Comparison of ENCODE assay signal across 23 cellular contexts in genomic region chr10:121237718-121238117, GRCh38.
A peak's percentile ranks its signal among the peaks of the same experiment; 100 is the strongest.
DNase-seq lines count a peak whose midpoint lies in the region; ATAC-seq and TF ChIP-seq lines count a peak whose summit lies in the region.
"Had no signal": no experiment of that assay in that cellular context is flagged by ENCODE, and none has a peak within 500 bp of the region (broad histone marks: within the 10 kb centered on the region; RNA-seq: fewer than 3 reads in every experiment).

No MANE protein-coding gene starts in this region.

- POLR2A ChIA-PET in Panc1 (lab: Charles Lee) = no interaction called here

- H3K9me2 ChIP-seq in GM23338 (ENCODE audit: insufficient read depth) = 0 out of 2 replicates have a peak, but pooled peaks cover 9% of the 10 kb centered on the region

- no peaks in the 10 kb centered on the region for H4K20me1 ChIP-seq in GM23338 (replicated peaks; ENCODE audit: insufficient read depth)

- peaks cover 16% of the 10 kb centered on the region; the same call in 2 of the 3 replicates for H3K36me3 Mint-ChIP-seq in GM23338 (ENCODE audit: low read depth)

- in situ Hi-C loops in Panc1 (cut with HindIII; ENCODE audit: low pct_unique_long_range_greater_than_20kb, low sequenced_read_pairs) = no loop called here

- no peaks in the 10 kb centered on the region for H3K4me1 Mint-ChIP-seq in GM23338
- H3K4me1 Mint-ChIP-seq: naive thymus-derived CD4-positive, alpha-beta T cell had no signal

- intact Hi-C loops in Panc1 (cut with micrococcal nuclease; ENCODE audit: unreplicated experiment) = no loop called here
- intact Hi-C loops in mucosa of descending colon (cut with DNase I, micrococcal nuclease) = no loop called here
- intact Hi-C loops in left colon (cut with DNase I, micrococcal nuclease) = no loop called here

- H3K27me3 ChIP-seq in GM23338 (ENCODE audit: insufficient read depth) (no peaks in the 10 kb centered on the region), Panc1 (ENCODE audit: control insufficient read depth, insufficient read depth, low read length) (no peaks in the 10 kb centered on the region)
- H3K27me3 ChIP-seq: brain microvascular endothelial cell, stomach had no signal

- peak; percentile 27 for DNase-seq in GM23338 (ENCODE audit: low spot score)
- no peak for DNase-seq in Panc1 (ENCODE audit: low read depth, low spot score)
- DNase-seq in iPS-NIHi7 (ENCODE audit: extremely low spot score) = peak; percentile 26
- no peak for DNase-seq in mucosa of descending colon
- no peak for DNase-seq in NCI-H2029 (lab: John Stamatoyannopoulos, UW)
- no peak for DNase-seq in left colon
- DNase-seq: activated CD8-positive, alpha-beta T cell treated with anti-CD3 and anti-CD28 coated beads for 36 hours; brain microvascular endothelial cell; C1 segment of cervical spinal cord; effector memory CD4-positive, alpha-beta T cell; HFFc6; kidney glomerular epithelial cell; naive thymus-derived CD4-positive, alpha-beta T cell; NCI-H1105 treated with DMSO at 0.1 percent for 48 hours; NCI-H510A; right cardiac atrium; stimulated activated CD4-positive, alpha-beta T cell treated with anti-CD3 and anti-CD28 coated beads, Interleukin-15, amount 100 ng/mL, for 24 hours; stomach; trophoblast cell had no signal

- CTCF ChIA-PET in Panc1 (lab: Charles Lee) = no interaction called here

- H3K4me2 ChIP-seq in GM23338 = no peak overlapping the region

- H3K27ac Mint-ChIP-seq in GM23338 = no peak overlapping the region
- H3K27ac Mint-ChIP-seq: activated CD8-positive, alpha-beta T cell treated with anti-CD3 and anti-CD28 coated beads for 36 hours; HFFc6; naive thymus-derived CD4-positive, alpha-beta T cell had no signal

- no peaks in the 10 kb centered on the region for H3F3A ChIP-seq in GM23338 (replicated peaks; ENCODE audit: low read depth)

- ATAC-seq in GM23338 = no peak
- no peak for ATAC-seq in Panc1
- no peak for ATAC-seq in GM19324 (IDR thresholded peaks at IDR 0.05; ENCODE audit: low FRiP score, unreplicated experiment)
- no peak for ATAC-seq in mucosa of descending colon
- no peak for ATAC-seq in left colon
- ATAC-seq: activated CD4-positive, CD25-positive, alpha-beta regulatory T cell treated with anti-CD3 and anti-CD28 coated beads, Interleukin-2, amount 50 U/mL, for 24 hours; activated CD8-positive, alpha-beta T cell treated with anti-CD3 and anti-CD28 coated beads for 36 hours; naive thymus-derived CD4-positive, alpha-beta T cell; right cardiac atrium; Right ventricle myocardium inferior had no signal

- H3K9me3 ChIP-seq in Panc1 (ENCODE audit: control insufficient read depth, insufficient read depth, low read depth, low read length) (no peaks in the 10 kb centered on the region), mucosa of descending colon (peaks cover 2% of the 10 kb centered on the region)

- H3K36me3 ChIP-seq in GM23338 (ENCODE audit: insufficient read depth) (no peaks in the 10 kb centered on the region), Panc1 (ENCODE audit: control insufficient read depth, insufficient read depth, low read length) (no peaks in the 10 kb centered on the region), mucosa of descending colon (ENCODE audit: low read depth) (no peaks in the 10 kb centered on the region)
- H3K36me3 ChIP-seq: brain microvascular endothelial cell, stomach had no signal

- H3K4me1 ChIP-seq in GM23338 (ENCODE audit: insufficient read depth) = no peaks in the 10 kb centered on the region
- no peaks in the 10 kb centered on the region for H3K4me1 ChIP-seq in Panc1 (ENCODE audit: control insufficient read depth, insufficient read depth, low read length)
- peaks cover 43% of the 10 kb centered on the region for H3K4me1 ChIP-seq in mucosa of descending colon (ENCODE audit: low read depth)
- H3K4me1 ChIP-seq: stomach had no signal

- H3K27me3 Mint-ChIP-seq in GM23338 (ENCODE audit: insufficient read depth, low read depth, poor library complexity) = peaks cover 2% of the 10 kb centered on the region
- H3K27me3 Mint-ChIP-seq: activated CD8-positive, alpha-beta T cell treated with anti-CD3 and anti-CD28 coated beads for 36 hours had no signal

- H3K27ac ChIP-seq in 22Rv1 (no peak overlapping the region), GM23338 (ENCODE audit: low read depth) (no peak overlapping the region), Panc1 (ENCODE audit: low read length) (no peak overlapping the region)
- H3K27ac ChIP-seq: brain microvascular endothelial cell, stomach had no signal

- H3K4me3 Mint-ChIP-seq in GM23338 = no peak overlapping the region
- H3K4me3 Mint-ChIP-seq: activated CD8-positive, alpha-beta T cell treated with anti-CD3 and anti-CD28 coated beads for 36 hours; HFFc6; naive thymus-derived CD4-positive, alpha-beta T cell had no signal

- BruUV-seq in Panc1 (replicated peaks; lab: Mats Ljungman, UMichigan) = no TSS peak

- H3K4me3 ChIP-seq in GM23338 (no peak overlapping the region), Panc1 (ENCODE audit: low read depth in 2 of 2, low read length in 2 of 2) (no peak overlapping the region), mucosa of descending colon (no peak overlapping the region)
- H3K4me3 ChIP-seq: stomach had no signal

- peaks cover 18% of the 10 kb centered on the region for H3K9me3 Mint-ChIP-seq in GM23338

- TF ChIP-seq CTCF in 22Rv1 (IDR thresholded peaks at IDR 0.05) = peak; percentile 31
- TF ChIP-seq CTCF in GM23338 (conservative IDR thresholded peaks at IDR 0.05; ENCODE audit: low read depth in 2 of 2) = peak; percentile 49 to 54
- TF ChIP-seq CTCF in Panc1 (IDR thresholded peaks at IDR 0.05) = peak; percentile 27; the same call in 1 of the 2 replicates
- no peak for TF ChIP-seq CTCF in mucosa of descending colon (IDR thresholded peaks at IDR 0.05)

- H3K79me2 ChIP-seq in GM23338 (replicated peaks; ENCODE audit: insufficient read depth) = no peaks in the 10 kb centered on the region

- H2AFZ ChIP-seq in GM23338 = no peak overlapping the region

TF ChIP-seq in GM23338, 12 proteins besides CTCF, POLR2A, EP300 and RAD21 (continues in another document):
- no peak for TF ChIP-seq ZNF462 (CRISPR knock-in tag; IDR thresholded peaks at IDR 0.05)
- no peak for TF ChIP-seq ZNF114 (CRISPR knock-in tag; IDR thresholded peaks at IDR 0.05)
- no peak for TF ChIP-seq NANOG (IDR thresholded peaks at IDR 0.05; ENCODE audit: borderline replicate concordance)

Comparison
In these comparisons a context has a peak if more than half of its experiments do, and no peak if none do; other contexts are left out.
1. DNase-seq: peak in GM23338 (single experiment) and iPS-NIHi7 (single experiment); none in Panc1 (single experiment), mucosa of descending colon (0 of 3), NCI-H2029 (single experiment) and left colon (0 of 2).